16 cellular contexts compared by ENCODE assay signal in genomic region chr7:1094870-1095269, GRCh38. TPM values are rescaled to one million over a fixed set of nuclear protein-coding genes. Genes with fewer than 3 reads are reported as not detected.
"Had no signal": no experiment of that assay in that cellular context is flagged by ENCODE, and none has a peak within 500 bp of the region (broad histone marks: within the 10 kb centered on the region; RNA-seq: fewer than 3 reads in every experiment).

No MANE protein-coding gene starts in this region.

- DNase-seq: activated CD4-positive, alpha-beta memory T cell treated with anti-CD3 and anti-CD28 coated beads, Interleukin-2, amount 10 ng/mL, durations not matched to agents 7 days and 5 days; activated CD4-positive, alpha-beta T cell treated with anti-CD3 and anti-CD28 coated beads for 4 hours; activated effector memory CD4-positive, alpha-beta T cell treated with Interleukin-2 at 50 U/mL for 16 hours; activated naive CD4-positive, alpha-beta T cell treated with anti-CD3 and anti-CD28 coated beads, Interleukin-2, amount 50 U/mL, for 16 hours; activated T-cell treated with anti-CD3 and anti-CD28 coated beads, Interleukin-2, amount 50 U/mL, for 24 hours; colonic mucosa; foreskin fibroblast; left ventricle myocardium superior; mesendoderm; stimulated activated CD4-positive, alpha-beta T cell treated with anti-CD3 and anti-CD28 coated beads, Interleukin-15, amount 100 ng/mL, for 24 hours; stimulated activated CD4-positive, alpha-beta T cell treated with anti-CD3 and anti-CD28 coated beads, Interleukin-4, amount 100 ng/mL, for 1 hour; stimulated activated naive CD4-positive, alpha-beta T cell treated with Interleukin-2 at 50 U/mL for 16 hours; T-helper 1 cell; T1000; testis had no signal

- H3K27ac ChIP-seq: colonic mucosa, testis had no signal

- H3K4me3 ChIP-seq: colonic mucosa, testis had no signal

- H3K9me3 ChIP-seq: colonic mucosa, testis had no signal

- H3K4me1 ChIP-seq: colonic mucosa had no signal

- H3K36me3 ChIP-seq: colonic mucosa had no signal

- H3K27me3 ChIP-seq: colonic mucosa, testis had no signal

RNA-seq across cellular contexts. Expression of gene GPER1, which starts 7.0 kb away (rescaled TPM):
- polyA plus RNA-seq: neural cell had no signal

RNA-seq across cellular contexts. Expression of gene GPR146, which starts 50.5 kb away (rescaled TPM):
- polyA plus RNA-seq: neural cell had no signal
